28 cellular contexts compared by ENCODE assay signal in genomic region chr15:62901087-62901486, GRCh38.
DNase-seq lines count a peak whose midpoint lies in the region; ATAC-seq, FAIRE-seq and TF ChIP-seq lines count a peak whose summit lies in the region.
"Had no signal": no experiment of that assay in that cellular context is flagged by ENCODE, and none has a peak within 500 bp of the region (broad histone marks: within the 10 kb centered on the region; RNA-seq: fewer than 3 reads in every experiment).

No MANE protein-coding gene starts in this region.

- POLR2A ChIA-PET in A549 (lab: Yijun Ruan, JAX) = interaction anchor here (1.0 kb wide), 1 partner anchor 141 kb away, joined by 3 read pairs; the partner anchor contains the start of gene TPM1

- WGBS in A549 (ENCODE audit: missing lambda C conversion rate) = 95% methylated on average over 14 of the region's 14 CpGs
- 57% methylated on average over 14 of the region's 14 CpGs for WGBS in right cardiac atrium
- 89 to 95% methylated on average over 14 of the region's 14 CpGs for WGBS in sigmoid colon, 2 donors

- H3K9me3 ChIP-seq in A549 (no peaks in the 10 kb centered on the region), breast epithelium (no peaks in the 10 kb centered on the region), right cardiac atrium (ENCODE audit: control insufficient read depth, low read length) (no peaks in the 10 kb centered on the region), sigmoid colon (no peaks in the 10 kb centered on the region)
- H3K9me3 ChIP-seq: testis had no signal

- no peak overlapping the region for H3K4me3 ChIP-seq in A549
- H3K4me3 ChIP-seq in breast epithelium = no peak overlapping the region
- no peak overlapping the region for H3K4me3 ChIP-seq in right cardiac atrium (ENCODE audit: low read length)
- no peak overlapping the region for H3K4me3 ChIP-seq in sigmoid colon
- H3K4me3 ChIP-seq: GM12878, lung, testis had no signal

- H3K36me3 ChIP-seq in breast epithelium (no peaks in the 10 kb centered on the region), sigmoid colon (no peaks in the 10 kb centered on the region)

- intact Hi-C loops in breast epithelium (cut with DNase I; ENCODE audit: low total_unique reads) (no loop called here), right cardiac atrium (cut with DNase I) (no loop called here), sigmoid colon (cut with DNase I) (loop anchor here (10.0 kb wide), 1 partner anchor 116 kb away; no protein-coding TSS in a partner anchor)

- no peak for DNase-seq in A549 (ENCODE audit: low read depth in 1 of 2, low spot score in 1 of 2)
- no peak for DNase-seq in breast epithelium (ENCODE audit: low spot score in 2 of 2)
- no peak for DNase-seq in right cardiac atrium
- DNase-seq in sigmoid colon = peak; percentile 77
- DNase-seq in CD1c-positive myeloid dendritic cell (ENCODE audit: extremely low spot score) = no peak
- no peak for DNase-seq in activated naive CD4-positive, alpha-beta T cell treated with anti-CD3 and anti-CD28 coated beads, Interleukin-2, amount 50 U/mL, for 16 hours
- DNase-seq in DMS53 (lab: John Stamatoyannopoulos, UW) = no peak
- DNase-seq: 8988T; activated CD4-positive, alpha-beta T cell treated with anti-CD3 and anti-CD28 coated beads, Interleukin-2, amount 10 ng/mL, durations not matched to agents 7 days and 5 days; DMS79; effector CD4-positive, alpha-beta T cell; erythroblast; foreskin melanocyte; Karpas-422; naive B cell; NCI-H1930; NCI-H345; NCI-H82; PC-3; small intestine; stimulated activated CD4-positive, alpha-beta T cell treated with anti-CD3 and anti-CD28 coated beads, Interleukin-2, amount 100 ng/mL, for 24 hours; testis had no signal

- no peaks in the 10 kb centered on the region for H3K27me3 ChIP-seq in breast epithelium
- H3K27me3 ChIP-seq in right cardiac atrium (ENCODE audit: control insufficient read depth, insufficient read depth) = no peaks in the 10 kb centered on the region
- H3K27me3 ChIP-seq in sigmoid colon = no peaks in the 10 kb centered on the region
- H3K27me3 ChIP-seq: testis had no signal

- TF ChIP-seq CTCF in A549 (IDR thresholded peaks at IDR 0.05) (no peak), breast epithelium (IDR thresholded peaks at IDR 0.05) (no peak), sigmoid colon (IDR thresholded peaks at IDR 0.05) (no peak)

- CTCF ChIA-PET in A549 (lab: Yijun Ruan, JAX) = interaction anchor here (1.2 to 3.9 kb wide), 3 partner anchors 11 to 146 kb away, joined by 4 to 18 read pairs (median 11); no protein-coding TSS in a partner anchor

- TF ChIP-seq EP300 in A549 (IDR thresholded peaks at IDR 0.05) (no peak), sigmoid colon (IDR thresholded peaks at IDR 0.05) (peak in 3 of 4 donors; percentile 52 to 75 (median 67))

- H3K27ac ChIP-seq in A549 = peak overlapping the region; percentile 98 to 99
- peak overlapping the region; percentile 77 to 90 for H3K27ac ChIP-seq in breast epithelium
- peak overlapping the region; percentile 86 for H3K27ac ChIP-seq in right cardiac atrium (ENCODE audit: low read length)
- peak overlapping the region; percentile 85 to 96 (median 90) for H3K27ac ChIP-seq in sigmoid colon
- H3K27ac ChIP-seq: testis had no signal

- ATAC-seq in A549 (no peak), right cardiac atrium (peak; percentile 9 to 10), GM21515 (IDR thresholded peaks at IDR 0.05; ENCODE audit: unreplicated experiment) (no peak)
- ATAC-seq: GM12878; PC-3; stimulated activated effector memory CD8-positive, alpha-beta T cell treated with anti-CD3 and anti-CD28 coated beads, Interleukin-12 subunit alpha, Interleukin-12 subunit beta, amount 100 ng/mL, for 72 hours had no signal

- FAIRE-seq in A549 (lab: Jason Lieb, UNC) = no peak
- FAIRE-seq: astrocyte, GM12878, keratinocyte, small intestine had no signal

- TF ChIP-seq POLR2A in A549 (IDR thresholded peaks at IDR 0.05; ENCODE audit: low read length) (no peak), breast epithelium (IDR thresholded peaks at IDR 0.05) (no peak), sigmoid colon (IDR thresholded peaks at IDR 0.05) (no peak)

- TF ChIP-seq RAD21 in A549 (conservative IDR thresholded peaks at IDR 0.05 in 1 of 2, IDR thresholded peaks at IDR 0.05 in 1 of 2) = no peak

- H3K4me1 ChIP-seq in A549 (peaks cover 65% of the 10 kb centered on the region), breast epithelium (peaks cover 4 to 13% of the 10 kb centered on the region in 2 donors), right cardiac atrium (ENCODE audit: control insufficient read depth, insufficient read depth, low read length) (peaks cover 9% of the 10 kb centered on the region), sigmoid colon (peaks cover 0 to 56% (median 51%) of the 10 kb centered on the region in 4 donors)
- H3K4me1 ChIP-seq: testis had no signal

- no peak overlapping the region for H3K4me2 ChIP-seq in A549

TF ChIP-seq in A549, 52 proteins besides CTCF, POLR2A, EP300 and RAD21:
- TF ChIP-seq KDM1A (IDR thresholded peaks at IDR 0.05; ENCODE audit: low read depth) = no peak
- no peak for TF ChIP-seq SMC3 (IDR thresholded peaks at IDR 0.05)
- TF ChIP-seq E2F6 (IDR thresholded peaks at IDR 0.05; ENCODE audit: borderline replicate concordance, low read depth) = no peak
- no peak for TF ChIP-seq RCOR1 (IDR thresholded peaks at IDR 0.05; ENCODE audit: low read depth, low read length)
- TF ChIP-seq GATA3 (IDR thresholded peaks at IDR 0.05; ENCODE audit: borderline replicate concordance) = no peak
- no peak for TF ChIP-seq BHLHE40 (IDR thresholded peaks at IDR 0.05; ENCODE audit: low read depth, low read length)
- no peak for TF ChIP-seq HEYL (CRISPR knock-in tag; IDR thresholded peaks at IDR 0.05)
- TF ChIP-seq FOXS1 (CRISPR knock-in tag; IDR thresholded peaks at IDR 0.05) = no peak
- TF ChIP-seq ZFP36 (IDR thresholded peaks at IDR 0.05; ENCODE audit: borderline replicate concordance, partially characterized antibody) = no peak
- TF ChIP-seq, protein P1, sequence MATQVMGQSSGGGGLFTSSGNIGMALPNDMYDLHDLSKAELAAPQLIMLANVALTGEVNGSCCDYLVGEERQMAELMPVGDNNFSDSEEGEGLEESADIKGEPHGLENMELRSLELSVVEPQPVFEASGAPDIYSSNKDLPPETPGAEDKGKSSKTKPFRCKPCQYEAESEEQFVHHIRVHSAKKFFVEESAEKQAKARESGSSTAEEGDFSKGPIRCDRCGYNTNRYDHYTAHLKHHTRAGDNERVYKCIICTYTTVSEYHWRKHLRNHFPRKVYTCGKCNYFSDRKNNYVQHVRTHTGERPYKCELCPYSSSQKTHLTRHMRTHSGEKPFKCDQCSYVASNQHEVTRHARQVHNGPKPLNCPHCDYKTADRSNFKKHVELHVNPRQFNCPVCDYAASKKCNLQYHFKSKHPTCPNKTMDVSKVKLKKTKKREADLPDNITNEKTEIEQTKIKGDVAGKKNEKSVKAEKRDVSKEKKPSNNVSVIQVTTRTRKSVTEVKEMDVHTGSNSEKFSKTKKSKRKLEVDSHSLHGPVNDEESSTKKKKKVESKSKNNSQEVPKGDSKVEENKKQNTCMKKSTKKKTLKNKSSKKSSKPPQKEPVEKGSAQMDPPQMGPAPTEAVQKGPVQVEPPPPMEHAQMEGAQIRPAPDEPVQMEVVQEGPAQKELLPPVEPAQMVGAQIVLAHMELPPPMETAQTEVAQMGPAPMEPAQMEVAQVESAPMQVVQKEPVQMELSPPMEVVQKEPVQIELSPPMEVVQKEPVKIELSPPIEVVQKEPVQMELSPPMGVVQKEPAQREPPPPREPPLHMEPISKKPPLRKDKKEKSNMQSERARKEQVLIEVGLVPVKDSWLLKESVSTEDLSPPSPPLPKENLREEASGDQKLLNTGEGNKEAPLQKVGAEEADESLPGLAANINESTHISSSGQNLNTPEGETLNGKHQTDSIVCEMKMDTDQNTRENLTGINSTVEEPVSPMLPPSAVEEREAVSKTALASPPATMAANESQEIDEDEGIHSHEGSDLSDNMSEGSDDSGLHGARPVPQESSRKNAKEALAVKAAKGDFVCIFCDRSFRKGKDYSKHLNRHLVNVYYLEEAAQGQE (IDR thresholded peaks at IDR 0.05) = no peak

Comparison
In these comparisons a context has a peak if more than half of its experiments do, and no peak if none do; other contexts are left out.
1. ATAC-seq: peak in right cardiac atrium (2 of 2); none in A549 (0 of 2) and GM21515 (single experiment).
2. Peak in every context shown above with its lines, with median percentiles within 50 percentile points of each other: H3K27ac ChIP-seq.